Comparison of ENCODE assay signal across 1 cellular context in the genomic region with DNA sequence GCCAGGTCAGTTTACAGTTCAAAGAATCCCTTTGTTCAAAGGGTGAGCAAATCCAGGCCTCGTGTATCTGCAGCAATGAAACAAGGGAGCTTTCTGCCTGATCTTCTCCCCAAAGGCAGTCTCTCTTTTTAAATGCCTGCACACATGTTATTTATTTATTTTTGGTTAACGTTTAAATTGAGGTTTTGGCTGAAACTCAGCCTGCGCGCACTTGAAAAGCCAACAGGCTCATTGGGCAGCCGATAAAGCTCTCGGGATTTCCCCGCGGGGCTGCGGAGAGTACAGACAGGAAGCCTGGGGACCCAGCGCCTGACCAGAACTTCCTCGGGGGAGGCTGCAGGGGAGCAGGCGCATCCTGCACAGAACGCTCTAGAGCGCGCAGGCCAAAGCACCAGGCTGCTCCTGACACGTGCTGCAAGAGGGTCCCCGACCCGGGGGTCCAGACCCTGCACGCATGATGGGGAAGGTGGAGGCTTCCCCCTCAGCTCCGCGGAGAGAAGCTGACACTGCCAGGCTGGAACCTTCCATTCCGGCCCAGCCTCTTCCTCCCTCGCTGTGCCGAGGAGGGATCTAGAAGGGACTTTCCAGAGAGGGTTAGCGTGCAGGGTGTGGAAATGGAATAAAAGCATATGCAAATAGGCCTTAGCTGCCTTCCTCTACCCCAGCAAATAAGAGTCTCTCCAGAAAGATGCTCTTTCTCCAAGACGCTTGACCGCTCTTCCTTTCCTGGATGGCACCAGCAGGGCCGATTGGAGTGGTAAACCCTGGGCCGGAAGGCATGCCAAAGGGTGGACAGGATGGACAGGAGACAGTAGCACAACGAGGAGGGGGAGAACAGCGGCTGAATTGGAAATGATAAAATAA.
TF ChIP-seq lines count a peak whose summit lies in the region.

No MANE protein-coding gene starts in this region.

TF ChIP-seq in GM23338, 12 proteins besides CTCF, POLR2A, EP300 and RAD21:
- TF ChIP-seq, protein P1, sequence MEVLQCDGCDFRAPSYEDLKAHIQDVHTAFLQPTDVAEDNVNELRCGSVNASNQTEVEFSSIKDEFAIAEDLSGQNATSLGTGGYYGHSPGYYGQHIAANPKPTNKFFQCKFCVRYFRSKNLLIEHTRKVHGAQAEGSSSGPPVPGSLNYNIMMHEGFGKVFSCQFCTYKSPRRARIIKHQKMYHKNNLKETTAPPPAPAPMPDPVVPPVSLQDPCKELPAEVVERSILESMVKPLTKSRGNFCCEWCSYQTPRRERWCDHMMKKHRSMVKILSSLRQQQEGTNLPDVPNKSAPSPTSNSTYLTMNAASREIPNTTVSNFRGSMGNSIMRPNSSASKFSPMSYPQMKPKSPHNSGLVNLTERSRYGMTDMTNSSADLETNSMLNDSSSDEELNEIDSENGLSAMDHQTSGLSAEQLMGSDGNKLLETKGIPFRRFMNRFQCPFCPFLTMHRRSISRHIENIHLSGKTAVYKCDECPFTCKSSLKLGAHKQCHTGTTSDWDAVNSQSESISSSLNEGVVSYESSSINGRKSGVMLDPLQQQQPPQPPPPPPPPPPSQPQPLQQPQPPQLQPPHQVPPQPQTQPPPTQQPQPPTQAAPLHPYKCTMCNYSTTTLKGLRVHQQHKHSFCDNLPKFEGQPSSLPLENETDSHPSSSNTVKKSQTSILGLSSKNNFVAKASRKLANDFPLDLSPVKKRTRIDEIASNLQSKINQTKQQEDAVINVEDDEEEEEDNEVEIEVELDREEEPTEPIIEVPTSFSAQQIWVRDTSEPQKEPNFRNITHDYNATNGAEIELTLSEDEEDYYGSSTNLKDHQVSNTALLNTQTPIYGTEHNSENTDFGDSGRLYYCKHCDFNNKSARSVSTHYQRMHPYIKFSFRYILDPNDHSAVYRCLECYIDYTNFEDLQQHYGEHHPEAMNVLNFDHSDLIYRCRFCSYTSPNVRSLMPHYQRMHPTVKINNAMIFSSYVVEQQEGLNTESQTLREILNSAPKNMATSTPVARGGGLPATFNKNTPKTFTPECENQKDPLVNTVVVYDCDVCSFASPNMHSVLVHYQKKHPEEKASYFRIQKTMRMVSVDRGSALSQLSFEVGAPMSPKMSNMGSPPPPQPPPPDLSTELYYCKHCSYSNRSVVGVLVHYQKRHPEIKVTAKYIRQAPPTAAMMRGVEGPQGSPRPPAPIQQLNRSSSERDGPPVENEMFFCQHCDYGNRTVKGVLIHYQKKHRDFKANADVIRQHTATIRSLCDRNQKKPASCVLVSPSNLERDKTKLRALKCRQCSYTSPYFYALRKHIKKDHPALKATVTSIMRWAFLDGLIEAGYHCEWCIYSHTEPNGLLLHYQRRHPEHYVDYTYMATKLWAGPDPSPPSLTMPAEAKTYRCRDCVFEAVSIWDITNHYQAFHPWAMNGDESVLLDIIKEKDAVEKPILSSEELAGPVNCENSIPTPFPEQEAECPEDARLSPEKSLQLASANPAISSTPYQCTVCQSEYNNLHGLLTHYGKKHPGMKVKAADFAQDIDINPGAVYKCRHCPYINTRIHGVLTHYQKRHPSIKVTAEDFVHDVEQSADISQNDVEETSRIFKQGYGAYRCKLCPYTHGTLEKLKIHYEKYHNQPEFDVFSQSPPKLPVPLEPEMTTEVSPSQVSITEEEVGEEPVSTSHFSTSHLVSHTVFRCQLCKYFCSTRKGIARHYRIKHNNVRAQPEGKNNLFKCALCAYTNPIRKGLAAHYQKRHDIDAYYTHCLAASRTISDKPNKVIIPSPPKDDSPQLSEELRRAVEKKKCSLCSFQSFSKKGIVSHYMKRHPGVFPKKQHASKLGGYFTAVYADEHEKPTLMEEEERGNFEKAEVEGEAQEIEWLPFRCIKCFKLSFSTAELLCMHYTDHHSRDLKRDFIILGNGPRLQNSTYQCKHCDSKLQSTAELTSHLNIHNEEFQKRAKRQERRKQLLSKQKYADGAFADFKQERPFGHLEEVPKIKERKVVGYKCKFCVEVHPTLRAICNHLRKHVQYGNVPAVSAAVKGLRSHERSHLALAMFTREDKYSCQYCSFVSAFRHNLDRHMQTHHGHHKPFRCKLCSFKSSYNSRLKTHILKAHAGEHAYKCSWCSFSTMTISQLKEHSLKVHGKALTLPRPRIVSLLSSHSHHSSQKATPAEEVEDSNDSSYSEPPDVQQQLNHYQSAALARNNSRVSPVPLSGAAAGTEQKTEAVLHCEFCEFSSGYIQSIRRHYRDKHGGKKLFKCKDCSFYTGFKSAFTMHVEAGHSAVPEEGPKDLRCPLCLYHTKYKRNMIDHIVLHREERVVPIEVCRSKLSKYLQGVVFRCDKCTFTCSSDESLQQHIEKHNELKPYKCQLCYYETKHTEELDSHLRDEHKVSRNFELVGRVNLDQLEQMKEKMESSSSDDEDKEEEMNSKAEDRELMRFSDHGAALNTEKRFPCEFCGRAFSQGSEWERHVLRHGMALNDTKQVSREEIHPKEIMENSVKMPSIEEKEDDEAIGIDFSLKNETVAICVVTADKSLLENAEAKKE (CRISPR knock-in tag; IDR thresholded peaks at IDR 0.05), result no peak
- TF ChIP-seq, protein P2, sequence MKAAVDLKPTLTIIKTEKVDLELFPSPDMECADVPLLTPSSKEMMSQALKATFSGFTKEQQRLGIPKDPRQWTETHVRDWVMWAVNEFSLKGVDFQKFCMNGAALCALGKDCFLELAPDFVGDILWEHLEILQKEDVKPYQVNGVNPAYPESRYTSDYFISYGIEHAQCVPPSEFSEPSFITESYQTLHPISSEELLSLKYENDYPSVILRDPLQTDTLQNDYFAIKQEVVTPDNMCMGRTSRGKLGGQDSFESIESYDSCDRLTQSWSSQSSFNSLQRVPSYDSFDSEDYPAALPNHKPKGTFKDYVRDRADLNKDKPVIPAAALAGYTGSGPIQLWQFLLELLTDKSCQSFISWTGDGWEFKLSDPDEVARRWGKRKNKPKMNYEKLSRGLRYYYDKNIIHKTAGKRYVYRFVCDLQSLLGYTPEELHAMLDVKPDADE (IDR thresholded peaks at IDR 0.05), result no peak
- no peak for TF ChIP-seq CREB1 (CRISPR knock-in tag; IDR thresholded peaks at IDR 0.05; ENCODE audit: low read depth)
- no peak for TF ChIP-seq JUNB (IDR thresholded peaks at IDR 0.05; ENCODE audit: unreplicated experiment)
- TF ChIP-seq STAT1 (IDR thresholded peaks at IDR 0.05; ENCODE audit: unreplicated experiment), result no peak
- no peak for TF ChIP-seq POLR2AphosphoS5 (IDR thresholded peaks at IDR 0.05; ENCODE audit: low read depth)
- TF ChIP-seq ZNF114 (CRISPR knock-in tag; IDR thresholded peaks at IDR 0.05), result no peak
- TF ChIP-seq EZH2 (IDR thresholded peaks at IDR 0.05; ENCODE audit: low read depth, unreplicated experiment), result no peak
- no peak for TF ChIP-seq NANOG (IDR thresholded peaks at IDR 0.05; ENCODE audit: borderline replicate concordance)
- TF ChIP-seq EZH2phosphoT487 (IDR thresholded peaks at IDR 0.05; ENCODE audit: unreplicated experiment), result no peak
- TF ChIP-seq ZNF331 (CRISPR knock-in tag; IDR thresholded peaks at IDR 0.05; ENCODE audit: low read depth), result no peak
- TF ChIP-seq, protein P3, sequence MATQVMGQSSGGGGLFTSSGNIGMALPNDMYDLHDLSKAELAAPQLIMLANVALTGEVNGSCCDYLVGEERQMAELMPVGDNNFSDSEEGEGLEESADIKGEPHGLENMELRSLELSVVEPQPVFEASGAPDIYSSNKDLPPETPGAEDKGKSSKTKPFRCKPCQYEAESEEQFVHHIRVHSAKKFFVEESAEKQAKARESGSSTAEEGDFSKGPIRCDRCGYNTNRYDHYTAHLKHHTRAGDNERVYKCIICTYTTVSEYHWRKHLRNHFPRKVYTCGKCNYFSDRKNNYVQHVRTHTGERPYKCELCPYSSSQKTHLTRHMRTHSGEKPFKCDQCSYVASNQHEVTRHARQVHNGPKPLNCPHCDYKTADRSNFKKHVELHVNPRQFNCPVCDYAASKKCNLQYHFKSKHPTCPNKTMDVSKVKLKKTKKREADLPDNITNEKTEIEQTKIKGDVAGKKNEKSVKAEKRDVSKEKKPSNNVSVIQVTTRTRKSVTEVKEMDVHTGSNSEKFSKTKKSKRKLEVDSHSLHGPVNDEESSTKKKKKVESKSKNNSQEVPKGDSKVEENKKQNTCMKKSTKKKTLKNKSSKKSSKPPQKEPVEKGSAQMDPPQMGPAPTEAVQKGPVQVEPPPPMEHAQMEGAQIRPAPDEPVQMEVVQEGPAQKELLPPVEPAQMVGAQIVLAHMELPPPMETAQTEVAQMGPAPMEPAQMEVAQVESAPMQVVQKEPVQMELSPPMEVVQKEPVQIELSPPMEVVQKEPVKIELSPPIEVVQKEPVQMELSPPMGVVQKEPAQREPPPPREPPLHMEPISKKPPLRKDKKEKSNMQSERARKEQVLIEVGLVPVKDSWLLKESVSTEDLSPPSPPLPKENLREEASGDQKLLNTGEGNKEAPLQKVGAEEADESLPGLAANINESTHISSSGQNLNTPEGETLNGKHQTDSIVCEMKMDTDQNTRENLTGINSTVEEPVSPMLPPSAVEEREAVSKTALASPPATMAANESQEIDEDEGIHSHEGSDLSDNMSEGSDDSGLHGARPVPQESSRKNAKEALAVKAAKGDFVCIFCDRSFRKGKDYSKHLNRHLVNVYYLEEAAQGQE (IDR thresholded peaks at IDR 0.05; ENCODE audit: unreplicated experiment), result no peak
TF ChIP-seq in GM23338: peak in this region for 0.
